In the genomic region with DNA sequence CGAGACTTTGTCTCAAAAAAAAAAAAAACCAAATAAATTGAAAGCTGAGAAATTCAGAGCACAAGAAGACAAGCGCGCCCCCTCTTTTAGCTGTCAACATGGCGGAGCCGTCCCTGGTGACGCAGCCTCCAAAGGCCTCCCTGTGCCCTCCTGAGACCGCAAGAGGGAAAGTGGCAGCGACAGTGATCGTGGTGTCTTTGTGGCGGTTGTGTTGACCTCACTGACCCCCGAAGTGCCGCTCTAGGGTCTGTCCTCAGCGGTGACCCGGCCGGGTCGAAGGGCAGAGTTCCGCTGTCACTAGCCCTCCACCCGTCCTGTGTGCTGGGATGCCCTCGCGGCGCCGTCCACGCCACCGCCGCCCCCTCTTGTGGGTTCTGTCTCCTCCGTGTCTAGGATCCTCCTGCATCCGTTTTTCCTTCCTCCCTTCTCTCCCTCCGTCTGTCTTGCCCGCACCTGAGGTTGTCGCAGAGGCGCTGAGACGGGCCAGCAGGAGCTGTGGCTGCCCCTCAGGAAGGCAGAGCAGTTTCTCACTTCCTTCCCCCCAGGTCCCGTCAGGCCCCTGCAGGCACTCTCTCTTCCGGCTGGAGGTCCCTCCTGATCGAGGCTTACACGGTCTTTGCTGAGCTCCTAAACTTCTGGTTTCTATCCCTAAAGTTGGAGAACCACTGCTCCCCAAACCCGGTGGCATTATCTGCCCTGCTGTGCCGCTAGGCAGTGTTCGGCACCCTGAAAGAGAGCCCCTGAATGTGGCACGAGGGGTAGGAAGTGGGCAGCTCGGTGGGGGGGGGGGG, we compare ENCODE assay signal across 9 cellular contexts. TPM values are rescaled to one million over a fixed set of nuclear protein-coding genes. Genes with fewer than 3 reads are reported as not detected.
DNase-seq lines count a peak whose midpoint lies in the region; ATAC-seq and TF ChIP-seq lines count a peak whose summit lies in the region.
"Had no signal": no experiment of that assay in that cellular context is flagged by ENCODE, and none has a peak within 500 bp of the region (broad histone marks: within the 10 kb centered on the region; RNA-seq: fewer than 3 reads in every experiment).

No MANE protein-coding gene starts in this region.

- peak; percentile 39 for TF ChIP-seq POLR2A in GM10847 (IDR thresholded peaks at IDR 0.05; ENCODE audit: extremely low read depth, insufficient read length)
- TF ChIP-seq POLR2A in gastroesophageal sphincter (IDR thresholded peaks at IDR 0.05) = no peak

- H3K4me1 Mint-ChIP-seq in dendritic cell treated with granulocyte-macrophage colony-stimulating factor and Interleukin-4, amounts not matched to agents 40 ng/mL and 50 ng/mL, for 4 days (ENCODE audit: low read depth) = peaks cover 52% of the 10 kb centered on the region

- intact Hi-C loops in dendritic cell treated with granulocyte-macrophage colony-stimulating factor and Interleukin-4, amounts not matched to agents 40 ng/mL and 50 ng/mL, for 4 days (cut with micrococcal nuclease) = no loop called here

- peaks cover 28% of the 10 kb centered on the region for H3K36me3 Mint-ChIP-seq in dendritic cell treated with granulocyte-macrophage colony-stimulating factor and Interleukin-4, amounts not matched to agents 40 ng/mL and 50 ng/mL, for 4 days (ENCODE audit: low read depth)

- H3K9me3 ChIP-seq in skeletal muscle tissue (ENCODE audit: control insufficient read depth in 3 of 3, low read length in 3 of 3) (no peaks in the 10 kb centered on the region), gastroesophageal sphincter (no peaks in the 10 kb centered on the region)

- no peak for TF ChIP-seq EP300 in gastroesophageal sphincter (IDR thresholded peaks at IDR 0.05)

- no peaks in the 10 kb centered on the region for H3K27me3 Mint-ChIP-seq in dendritic cell treated with granulocyte-macrophage colony-stimulating factor and Interleukin-4, amounts not matched to agents 40 ng/mL and 50 ng/mL, for 4 days

- H3K36me3 ChIP-seq in skeletal muscle tissue (ENCODE audit: control insufficient read depth in 3 of 3, insufficient read depth in 3 of 3, low read length in 3 of 3) = no peaks in the 10 kb centered on the region
- H3K36me3 ChIP-seq in gastroesophageal sphincter = no peaks in the 10 kb centered on the region

- no peak for ATAC-seq in gastroesophageal sphincter

- DNase-seq in T-helper 2 cell (peak in 3 of 5 experiments; percentile 23 to 59 (median 50)), epidermal melanocyte (ENCODE audit: insufficient read length, low spot score) (no peak), G401 (ENCODE audit: low spot score) (no peak), cerebellum (ENCODE audit: low spot score) (no peak)

- H3K27me3 ChIP-seq in skeletal muscle tissue (ENCODE audit: control insufficient read depth in 3 of 3, insufficient read depth in 3 of 3, low read length in 3 of 3) = no peaks in the 10 kb centered on the region
- no peaks in the 10 kb centered on the region for H3K27me3 ChIP-seq in gastroesophageal sphincter

- TF ChIP-seq CTCF in gastroesophageal sphincter (IDR thresholded peaks at IDR 0.05) = no peak

- WGBS in gastroesophageal sphincter (ENCODE audit: low coverage in 1 of 2), 2 donors = 75 to 92% methylated on average over 22 of the region's 41 CpGs

- H3K9me3 Mint-ChIP-seq in dendritic cell treated with granulocyte-macrophage colony-stimulating factor and Interleukin-4, amounts not matched to agents 40 ng/mL and 50 ng/mL, for 4 days = no peaks in the 10 kb centered on the region

- H3K4me1 ChIP-seq in skeletal muscle tissue (ENCODE audit: control insufficient read depth in 3 of 3, insufficient read depth in 3 of 3, low read length in 3 of 3) (peaks cover 7 to 9% (median 8%) of the 10 kb centered on the region in 3 donors), gastroesophageal sphincter (peaks cover 0 to 9% (median 5%) of the 10 kb centered on the region in 3 donors)

- peak overlapping the region in 2 of 3 donors; percentile 38 to 48 for H3K4me3 ChIP-seq in skeletal muscle tissue (ENCODE audit: low read length in 3 of 3)
- H3K4me3 ChIP-seq in gastroesophageal sphincter = peak overlapping the region in 1 of 2 donors; percentile 32
- H3K4me3 ChIP-seq: SK-N-MC had no signal

- H3K27ac ChIP-seq in skeletal muscle tissue (ENCODE audit: low read depth, low read length) (no peak overlapping the region), gastroesophageal sphincter (peak overlapping the region in 1 of 4 donors; percentile 19)
- H3K27ac ChIP-seq: SK-N-MC had no signal

- H3K9ac ChIP-seq in skeletal muscle tissue (ENCODE audit: low read depth in 1 of 3, low read length in 3 of 3) = no peak overlapping the region

- in situ Hi-C loops in G401 (cut with HindIII; ENCODE audit: low sequenced_read_pairs) = no loop called here

- H3K4me3 Mint-ChIP-seq in dendritic cell treated with granulocyte-macrophage colony-stimulating factor and Interleukin-4, amounts not matched to agents 40 ng/mL and 50 ng/mL, for 4 days = peak overlapping the region; percentile 96

- H3K27ac Mint-ChIP-seq in dendritic cell treated with granulocyte-macrophage colony-stimulating factor and Interleukin-4, amounts not matched to agents 40 ng/mL and 50 ng/mL, for 4 days = peak overlapping the region; percentile 95

RNA-seq across cellular contexts. Expression of gene UHRF1, which starts 7.2 kb away (rescaled TPM):
- total RNA-seq in skeletal muscle tissue (19.8 TPM), gastroesophageal sphincter (1 to 10 TPM in 1 of 4 donors, under 1 TPM in 3; 0.58 to 1.4 (median 0.73) TPM), cerebellum (22.9 TPM)
- 88.6 and 112 TPM in 2 replicates for total RNA-seq in G401 (2014; rRNA removed; shearing (Covaris generic))

RNA-seq across cellular contexts. Expression of gene ARRDC5, which starts 13.8 kb away (rescaled TPM):
- under 0.01 TPM for total RNA-seq in skeletal muscle tissue
- 1 to 10 TPM in 1 of 4 donors, not detected in 3; 1.1 TPM for total RNA-seq in gastroesophageal sphincter
- total RNA-seq in G401 (2014; rRNA removed; shearing (Covaris generic)) = not detected in 2 replicates
- not detected for total RNA-seq in cerebellum

RNA-seq across cellular contexts. Expression of gene PLIN3, which starts 49.0 kb away (rescaled TPM):
- total RNA-seq in skeletal muscle tissue (55.3 TPM), gastroesophageal sphincter (10 to 100 TPM; 18.5 to 66.3 (median 34.7) TPM), cerebellum (12.7 TPM)
- 231 TPM in 2 replicates for total RNA-seq in G401 (2014; rRNA removed; shearing (Covaris generic))

RNA-seq across cellular contexts. Expression of gene KDM4B, which starts 52.4 kb away (rescaled TPM):
- 11.5 TPM for total RNA-seq in skeletal muscle tissue
- total RNA-seq in gastroesophageal sphincter = 10 to 100 TPM; 29.2 to 43.8 (median 38.7) TPM
- 15.5 and 19.3 TPM in 2 replicates for total RNA-seq in G401 (2014; rRNA removed; shearing (Covaris generic))
- 39.7 TPM for total RNA-seq in cerebellum

Comparison
In these comparisons a context has a peak if more than half of its experiments do, and no peak if none do; other contexts are left out.
1. DNase-seq: peak in T-helper 2 cell (3 of 5); none in epidermal melanocyte (single experiment), G401 (single experiment) and cerebellum (single experiment).